Comparison of ENCODE assay signal across 15 cellular contexts in genomic region chr5:36896476-36896875, GRCh38. TPM values are rescaled to one million over a fixed set of nuclear protein-coding genes. Genes with fewer than 3 reads are reported as not detected.
DNase-seq lines count a peak whose midpoint lies in the region; ATAC-seq lines count a peak whose summit lies in the region.
"Had no signal": no experiment of that assay in that cellular context is flagged by ENCODE, and none has a peak within 500 bp of the region (broad histone marks: within the 10 kb centered on the region; RNA-seq: fewer than 3 reads in every experiment).

No MANE protein-coding gene starts in this region.

- peak overlapping the region; percentile 25 for H3K27ac Mint-ChIP-seq in activated naive CD8-positive, alpha-beta T cell
- no peak overlapping the region for H3K27ac Mint-ChIP-seq in activated naive CD8-positive, alpha-beta T cell treated with anti-CD3 and anti-CD28 coated beads for 36 hours
- H3K27ac Mint-ChIP-seq in immature natural killer cell, result peak overlapping the region in 2 of 6 donors; percentile 8 to 14
- H3K27ac Mint-ChIP-seq: CD4-positive, alpha-beta memory T cell had no signal

- H3K4ac ChIP-seq in trophoblast cell (ENCODE audit: low read depth, low read length), result peak overlapping the region; percentile 64

- H2BK12ac ChIP-seq in trophoblast cell (ENCODE audit: low read length), result no peak overlapping the region

- H3K36me3 ChIP-seq in trophoblast cell (ENCODE audit: control insufficient read depth in 1 of 2, insufficient read depth in 2 of 2, low read length in 2 of 2), result no peaks in the 10 kb centered on the region

- H2BK5ac ChIP-seq in trophoblast cell (ENCODE audit: low read depth, low read length, poor library complexity), result no peak overlapping the region

- peaks cover 7% of the 10 kb centered on the region for H3K36me3 Mint-ChIP-seq in activated naive CD8-positive, alpha-beta T cell
- peaks cover 29% of the 10 kb centered on the region for H3K36me3 Mint-ChIP-seq in activated naive CD8-positive, alpha-beta T cell treated with anti-CD3 and anti-CD28 coated beads for 36 hours
- H3K36me3 Mint-ChIP-seq in immature natural killer cell, result peaks cover 3 to 7% (median 6%) of the 10 kb centered on the region in 3 donors

- H3K14ac ChIP-seq in trophoblast cell (ENCODE audit: low read length), result no peak overlapping the region

- H3K4me2 ChIP-seq in trophoblast cell (ENCODE audit: low read length), result no peak overlapping the region

- no peak overlapping the region for H4K91ac ChIP-seq in trophoblast cell (ENCODE audit: low read depth, low read length)

- no peak overlapping the region for H3K18ac ChIP-seq in trophoblast cell (ENCODE audit: low read length)

- H3K4me1 ChIP-seq in trophoblast cell (ENCODE audit: control insufficient read depth in 1 of 2, insufficient read depth in 2 of 2, low read length in 2 of 2), result no peaks in the 10 kb centered on the region

- H3K4me1 Mint-ChIP-seq in activated naive CD8-positive, alpha-beta T cell (ENCODE audit: low read depth), result peaks cover 66% of the 10 kb centered on the region
- peaks cover 51% of the 10 kb centered on the region for H3K4me1 Mint-ChIP-seq in activated naive CD8-positive, alpha-beta T cell treated with anti-CD3 and anti-CD28 coated beads for 36 hours
- peaks cover 69 to 88% of the 10 kb centered on the region in 2 donors for H3K4me1 Mint-ChIP-seq in immature natural killer cell

- no peak for DNase-seq in activated naive CD8-positive, alpha-beta T cell treated with anti-CD3 and anti-CD28 coated beads for 36 hours
- DNase-seq in immature natural killer cell (no peak), trophoblast cell (no peak), NCI-H82 (lab: John Stamatoyannopoulos, UW) (no peak)
- DNase-seq: C1 segment of cervical spinal cord; Calu3; CD4-positive, alpha-beta memory T cell; COR-L47; DMS53; DMS79 treated with DMSO at 0.1 percent for 48 hours; GF-D8; GOT3 had no signal

- no peaks in the 10 kb centered on the region for H3K27me3 Mint-ChIP-seq in activated naive CD8-positive, alpha-beta T cell
- H3K27me3 Mint-ChIP-seq in activated naive CD8-positive, alpha-beta T cell treated with anti-CD3 and anti-CD28 coated beads for 36 hours, result no peaks in the 10 kb centered on the region
- peaks cover 0 to 4% (median 0%) of the 10 kb centered on the region in 3 donors for H3K27me3 Mint-ChIP-seq in immature natural killer cell (ENCODE audit: low read depth in 3 of 3)
- H3K27me3 Mint-ChIP-seq: CD4-positive, alpha-beta memory T cell had no signal

- no peaks in the 10 kb centered on the region for H3K9me3 ChIP-seq in trophoblast cell (ENCODE audit: insufficient read depth, low read depth, low read length)

- no peak overlapping the region for H4K12ac ChIP-seq in trophoblast cell (ENCODE audit: low read depth, low read length)

- no peaks in the 10 kb centered on the region for H3K79me1 ChIP-seq in trophoblast cell (ENCODE audit: low read length)

- no peak overlapping the region for H2BK120ac ChIP-seq in trophoblast cell (ENCODE audit: insufficient read depth, low read length, poor library complexity)

- no peak overlapping the region for H3K23ac ChIP-seq in trophoblast cell (ENCODE audit: low read length)

- H3K9me3 Mint-ChIP-seq in activated naive CD8-positive, alpha-beta T cell (ENCODE audit: low read depth), result no peaks in the 10 kb centered on the region
- H3K9me3 Mint-ChIP-seq in activated naive CD8-positive, alpha-beta T cell treated with anti-CD3 and anti-CD28 coated beads for 36 hours, result peaks cover 8% of the 10 kb centered on the region
- no peaks in the 10 kb centered on the region for H3K9me3 Mint-ChIP-seq in immature natural killer cell

- WGBS in trophoblast cell (ENCODE audit: extremely low coverage, insufficient coverage, insufficient read length), result no CpG with 5 or more reads among the region's 8 CpGs

- H3K4me3 ChIP-seq in trophoblast cell (ENCODE audit: low read depth, low read length), result no peak overlapping the region
- H3K4me3 ChIP-seq: HAP-1 had no signal

- H3K9ac ChIP-seq in trophoblast cell (ENCODE audit: low read length), result no peak overlapping the region

- no peak overlapping the region for H2AK5ac ChIP-seq in trophoblast cell (ENCODE audit: low read length)

- no peaks in the 10 kb centered on the region for H3K27me3 ChIP-seq in trophoblast cell (ENCODE audit: insufficient read depth, low read length)

- no peak for ATAC-seq in GM21390 (IDR thresholded peaks at IDR 0.05; ENCODE audit: unreplicated experiment)

- no peak overlapping the region for H3K27ac ChIP-seq in trophoblast cell (ENCODE audit: low read depth, low read length)

- no peak overlapping the region for H2AFZ ChIP-seq in trophoblast cell (ENCODE audit: insufficient read depth, low read length, poor library complexity)

- peak overlapping the region; percentile 47 for H3K4me3 Mint-ChIP-seq in activated naive CD8-positive, alpha-beta T cell
- H3K4me3 Mint-ChIP-seq in activated naive CD8-positive, alpha-beta T cell treated with anti-CD3 and anti-CD28 coated beads for 36 hours, result no peak overlapping the region
- H3K4me3 Mint-ChIP-seq in immature natural killer cell, result peak overlapping the region in 3 of 5 donors; percentile 33 to 48 (median 34)

- no peak overlapping the region for H4K8ac ChIP-seq in trophoblast cell (ENCODE audit: low read depth, low read length)

- no peaks in the 10 kb centered on the region for H3K79me2 ChIP-seq in trophoblast cell (ENCODE audit: control insufficient read depth, insufficient read depth, low read length, poor library complexity)

RNA-seq across cellular contexts. Expression of gene NIPBL, which starts 19.9 kb away (rescaled TPM):
- total RNA-seq in activated naive CD8-positive, alpha-beta T cell treated with anti-CD3 and anti-CD28 coated beads for 36 hours, result 10 to 100 TPM; 39.8 to 42.1 TPM
- 10 to 100 TPM in 2 of 3 donors, 1 to 10 TPM in 1; 4.9 to 42.5 (median 11.6) TPM for polyA plus RNA-seq in immature natural killer cell
- 22.3 and 23.5 TPM in 2 replicates for polyA plus RNA-seq in trophoblast cell (2013)
